Comparison of ENCODE assay signal across 8 cellular contexts in the genomic region with DNA sequence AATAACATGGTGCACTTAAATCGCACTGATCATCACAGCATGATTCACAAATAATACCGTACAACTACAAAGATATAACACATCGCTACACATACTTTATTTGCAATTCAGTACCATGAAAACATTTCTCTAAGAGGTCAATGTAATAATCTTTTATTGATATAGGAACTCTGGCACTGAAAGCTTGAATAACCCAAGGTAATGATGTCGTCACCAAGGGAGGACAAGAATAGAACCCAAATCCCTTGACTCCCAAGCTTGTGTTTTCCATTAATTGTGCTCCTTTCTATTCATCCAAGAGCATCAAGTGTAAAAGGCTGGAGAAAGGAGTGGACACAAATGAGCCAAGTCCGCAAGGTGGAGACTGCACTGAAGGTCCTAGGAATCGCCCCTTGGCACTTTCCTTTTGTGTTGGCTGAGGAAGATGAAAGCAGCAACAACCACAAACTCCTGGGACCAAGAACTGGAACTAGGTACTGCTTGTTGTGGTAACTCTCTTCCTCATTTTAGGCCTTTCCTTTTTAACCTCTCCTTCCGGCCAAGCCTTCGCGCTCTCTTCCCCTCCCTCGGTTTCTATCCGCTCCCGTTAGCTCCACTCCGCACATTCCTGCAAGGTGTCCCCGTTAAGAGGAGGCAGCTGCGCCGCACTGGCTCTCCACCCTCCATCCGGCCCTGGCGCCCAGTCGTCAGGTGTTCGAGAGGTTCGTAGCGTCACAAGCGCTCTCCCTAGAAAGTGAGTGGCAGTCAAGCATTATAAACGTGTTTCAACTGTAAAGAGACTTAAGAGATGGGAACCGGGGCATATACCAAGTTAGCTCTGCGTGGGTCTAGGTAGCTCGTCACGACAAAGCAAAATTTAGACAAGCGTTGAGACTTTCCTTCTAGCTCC.
DNase-seq lines count a peak whose midpoint lies in the region; ATAC-seq and TF ChIP-seq lines count a peak whose summit lies in the region.

No MANE protein-coding gene starts in this region.

- peaks cover 39% of the 10 kb centered on the region for H3K4me1 Mint-ChIP-seq in stimulated activated naive CD8-positive, alpha-beta T cell treated with anti-CD3 and anti-CD28 coated beads, Interleukin-15, amount 100 ng/mL, for 72 hours

- H3K9me3 Mint-ChIP-seq in stimulated activated naive CD8-positive, alpha-beta T cell treated with anti-CD3 and anti-CD28 coated beads, Interleukin-15, amount 100 ng/mL, for 72 hours = no peaks in the 10 kb centered on the region

- TF ChIP-seq CTCF in RWPE2 (IDR thresholded peaks at IDR 0.05; ENCODE audit: poor library complexity, severe bottlenecking) (no peak), cardiac fibroblast (IDR thresholded peaks at IDR 0.05; ENCODE audit: low read depth, low read length) (no peak)

- H3K9me3 ChIP-seq in RWPE2 (ENCODE audit: severe bottlenecking) = no peaks in the 10 kb centered on the region

- no peaks in the 10 kb centered on the region for H3K27me3 Mint-ChIP-seq in stimulated activated naive CD8-positive, alpha-beta T cell treated with anti-CD3 and anti-CD28 coated beads, Interleukin-15, amount 100 ng/mL, for 72 hours

- H3K27me3 ChIP-seq in RWPE2 (ENCODE audit: insufficient read depth, poor library complexity, severe bottlenecking) = no peaks in the 10 kb centered on the region

- peak overlapping the region; percentile 100 for H3K27ac Mint-ChIP-seq in stimulated activated naive CD8-positive, alpha-beta T cell treated with anti-CD3 and anti-CD28 coated beads, Interleukin-15, amount 100 ng/mL, for 72 hours

- H3K4me1 ChIP-seq in RWPE2 (ENCODE audit: insufficient read depth, poor library complexity, severe bottlenecking) = peaks cover 18% of the 10 kb centered on the region

- peak overlapping the region; percentile 93 to 99 for H3K4me3 Mint-ChIP-seq in stimulated activated naive CD8-positive, alpha-beta T cell treated with anti-CD3 and anti-CD28 coated beads, Interleukin-15, amount 100 ng/mL, for 72 hours

- H3K27ac ChIP-seq in RWPE2 (ENCODE audit: poor library complexity, severe bottlenecking) = peak overlapping the region; percentile 72

- DNase-seq in GM03348 (ENCODE audit: low spot score) (peak; percentile 42), RWPE2 (ENCODE audit: low spot score) (peak; percentile 44), cardiac fibroblast (ENCODE audit: low read depth in 2 of 2) (no peak), kidney glomerular epithelial cell (lab: John Stamatoyannopoulos, UW) (peak; percentile 48), putamen (ENCODE audit: low spot score) (no peak)
- DNase-seq in stimulated activated naive CD8-positive, alpha-beta T cell treated with anti-CD3 and anti-CD28 coated beads, Interleukin-15, amount 100 ng/mL, for 72 hours = no peak

- peaks cover 10% of the 10 kb centered on the region; the same call in 1 of the 2 replicates for H3K36me3 ChIP-seq in RWPE2 (ENCODE audit: low read depth)

- H3K4me3 ChIP-seq in RWPE2 (ENCODE audit: severe bottlenecking) (peak overlapping the region; percentile 63), cardiac fibroblast (replicated peaks in 1 of 2; ENCODE audit: low read depth in 2 of 2, low read length in 2 of 2) (peak overlapping the region; percentile 58 to 85)

- peak; percentile 37 for ATAC-seq in GM19467 (IDR thresholded peaks at IDR 0.05; ENCODE audit: unreplicated experiment)
- ATAC-seq in HG03521 (IDR thresholded peaks at IDR 0.05; ENCODE audit: unreplicated experiment) = peak; percentile 34
- ATAC-seq in RWPE2 (ENCODE audit: low read depth) = peak; percentile 50
- peak; percentile 64 for ATAC-seq in stimulated activated naive CD8-positive, alpha-beta T cell treated with anti-CD3 and anti-CD28 coated beads, Interleukin-15, amount 100 ng/mL, for 72 hours

Comparison
In these comparisons a context has a peak if more than half of its experiments do, and no peak if none do; other contexts are left out.
1. DNase-seq: peak in GM03348 (single experiment), RWPE2 (single experiment) and kidney glomerular epithelial cell (single experiment); none in cardiac fibroblast (0 of 2), stimulated activated naive CD8-positive, alpha-beta T cell treated with anti-CD3 and anti-CD28 coated beads, Interleukin-15, amount 100 ng/mL, for 72 hours (0 of 2) and putamen (single experiment).
2. Peak in every context shown above with its lines, with median percentiles within 50 percentile points of each other: ATAC-seq.